Comparison of ENCODE assay signal across 16 cellular contexts in genomic region chrX:107978080-107978479, GRCh38. TPM values are rescaled to one million over a fixed set of nuclear protein-coding genes. Genes with fewer than 3 reads are reported as not detected.
DNase-seq lines count a peak whose midpoint lies in the region; ATAC-seq, FAIRE-seq and TF ChIP-seq lines count a peak whose summit lies in the region.
"Had no signal": no experiment of that assay in that cellular context is flagged by ENCODE, and none has a peak within 500 bp of the region (broad histone marks: within the 10 kb centered on the region; RNA-seq: fewer than 3 reads in every experiment).

No MANE protein-coding gene starts in this region.

- no peaks in the 10 kb centered on the region for H3K79me1 ChIP-seq in mesendoderm (ENCODE audit: low read length)

- peaks cover 2% of the 10 kb centered on the region for H3K27me3 Mint-ChIP-seq in GM23338 (ENCODE audit: insufficient read depth, low read depth, poor library complexity)
- H3K27me3 Mint-ChIP-seq: CD4-positive, alpha-beta memory T cell had no signal

- no peak overlapping the region for H3K4ac ChIP-seq in mesendoderm (ENCODE audit: low read depth, low read length)

- no peaks in the 10 kb centered on the region for H3K9me3 Mint-ChIP-seq in GM23338
- H3K9me3 Mint-ChIP-seq: CD4-positive, alpha-beta memory T cell had no signal

- WGBS in mesendoderm (ENCODE audit: extremely low coverage, insufficient coverage, low lambda C conversion rate) = no CpG with 5 or more reads among the region's 4 CpGs

- no peaks in the 10 kb centered on the region for H3K79me2 ChIP-seq in GM23338 (replicated peaks; ENCODE audit: insufficient read depth)
- H3K79me2 ChIP-seq in endothelial cell of umbilical vein (ENCODE audit: control insufficient read depth, insufficient read depth, low read length) = no peaks in the 10 kb centered on the region
- no peaks in the 10 kb centered on the region for H3K79me2 ChIP-seq in mesendoderm (ENCODE audit: control insufficient read depth, insufficient read depth, low read length)

- no peak overlapping the region for H2BK15ac ChIP-seq in mesendoderm (replicated peaks; ENCODE audit: low read depth)

- H3K4me3 ChIP-seq in GM23338 (0 out of 2 replicates have a peak overlapping the region, but pooled peaks have one; percentile 8), endothelial cell of umbilical vein (replicated peaks in 1 of 3; ENCODE audit: insufficient read depth in 1 of 3, low read depth in 1 of 3, low read length in 3 of 3) (no peak overlapping the region), mesendoderm (ENCODE audit: low read length) (no peak overlapping the region)
- H3K4me3 ChIP-seq: GM12878 had no signal

- peak; percentile 47 for FAIRE-seq in GM12891 (lab: Jason Lieb, UNC)
- peak; percentile 56 for FAIRE-seq in endothelial cell of umbilical vein (lab: Jason Lieb, UNC)
- FAIRE-seq: GM12878 had no signal

- H3K9me1 ChIP-seq in endothelial cell of umbilical vein (replicated peaks; ENCODE audit: control insufficient read depth, extremely low read depth, insufficient read depth, low read length) = no peaks in the 10 kb centered on the region

- H2BK5ac ChIP-seq in mesendoderm (ENCODE audit: low read length) = no peak overlapping the region

- no peaks in the 10 kb centered on the region for H3K9me2 ChIP-seq in GM23338 (ENCODE audit: insufficient read depth)

- H3K56ac ChIP-seq in mesendoderm (ENCODE audit: low read length) = no peak overlapping the region

- H4K5ac ChIP-seq in mesendoderm (ENCODE audit: low read length) = no peak overlapping the region

- H4K8ac ChIP-seq in mesendoderm (ENCODE audit: low read depth, low read length) = no peak overlapping the region

- no peaks in the 10 kb centered on the region for H3K9me3 ChIP-seq in endothelial cell of umbilical vein (replicated peaks; ENCODE audit: control insufficient read depth, insufficient read depth, low read length)

- no peaks in the 10 kb centered on the region for H3F3A ChIP-seq in GM23338 (replicated peaks; ENCODE audit: low read depth)

- POLR2A ChIA-PET in endothelial cell of umbilical vein (lab: Charles Lee) = no interaction called here

- H3K27ac Mint-ChIP-seq in GM23338 = peak overlapping the region; percentile 91

- dilution Hi-C loops in endothelial cell of umbilical vein (cut with MboI; ENCODE audit: extremely low pct_ligation_motif_present, low sequenced_read_pairs) = no loop called here

- DNase-seq in GM12891 (ENCODE audit: insufficient read length, low spot score) (no peak), GM23338 (ENCODE audit: low spot score) (peak; percentile 46), endothelial cell of umbilical vein (ENCODE audit: low read depth, low spot score) (no peak), mesendoderm (peak; percentile 16), DMS79 (lab: John Stamatoyannopoulos, UW) (no peak), HPDE6-E6E7 (ENCODE audit: extremely low spot score) (no peak)
- DNase-seq: C1 segment of cervical spinal cord, COR-L47, DMS153, GDM1 had no signal

- ATAC-seq in GM23338 = peak; percentile 67

- peak overlapping the region; percentile 87; the same call in 1 of the 2 replicates for H3K27ac ChIP-seq in GM23338 (ENCODE audit: low read depth)
- no peak overlapping the region for H3K27ac ChIP-seq in endothelial cell of umbilical vein (ENCODE audit: insufficient read depth, low read depth, low read length)
- H3K27ac ChIP-seq in mesendoderm (ENCODE audit: low read depth, low read length) = no peak overlapping the region

- TF ChIP-seq CTCF in GM23338 (conservative IDR thresholded peaks at IDR 0.05; ENCODE audit: low read depth in 2 of 2) (no peak), endothelial cell of umbilical vein (IDR thresholded peaks at IDR 0.05; ENCODE audit: extremely low read depth in 1 of 2, insufficient read depth in 1 of 2, low read depth in 1 of 2, low read length in 2 of 2) (no peak)

- TF ChIP-seq POLR2A in GM12891 (IDR thresholded peaks at IDR 0.05; ENCODE audit: low read depth, low read length) = no peak
- no peak for TF ChIP-seq POLR2A in endothelial cell of umbilical vein (IDR thresholded peaks at IDR 0.05; ENCODE audit: low read depth, low read length)

- H2AK5ac ChIP-seq in mesendoderm (ENCODE audit: low read length) = no peak overlapping the region

- H3K4me1 ChIP-seq in GM23338 (ENCODE audit: insufficient read depth) (peaks cover 13% of the 10 kb centered on the region; the same call in 1 of the 2 replicates), endothelial cell of umbilical vein (ENCODE audit: control insufficient read depth, extremely low read depth, insufficient read depth, low read length) (no peaks in the 10 kb centered on the region), mesendoderm (ENCODE audit: control insufficient read depth, low read depth, low read length) (no peaks in the 10 kb centered on the region)

- H3K18ac ChIP-seq in mesendoderm (ENCODE audit: low read length) = no peak overlapping the region

- H3K4me3 Mint-ChIP-seq in GM23338 = no peak overlapping the region

- peak overlapping the region; percentile 8 for H3K4me2 ChIP-seq in GM23338
- H3K4me2 ChIP-seq in endothelial cell of umbilical vein (ENCODE audit: insufficient read depth, low read length) = no peak overlapping the region
- H3K4me2 ChIP-seq in mesendoderm (ENCODE audit: low read length) = no peak overlapping the region

- H2AFZ ChIP-seq in GM23338 (no peak overlapping the region), endothelial cell of umbilical vein (ENCODE audit: low read depth, low read length) (no peak overlapping the region)

- no TSS peak for BruUV-seq in endothelial cell of umbilical vein (replicated peaks; lab: Mats Ljungman, UMichigan)

- H2BK120ac ChIP-seq in mesendoderm (ENCODE audit: low read depth, low read length) = no peak overlapping the region

- no peaks in the 10 kb centered on the region for H3K27me3 ChIP-seq in GM23338 (ENCODE audit: insufficient read depth)
- H3K27me3 ChIP-seq in endothelial cell of umbilical vein (ENCODE audit: control insufficient read depth in 2 of 2, insufficient read depth in 2 of 2, low read length in 2 of 2) = no peaks in the 10 kb centered on the region
- no peaks in the 10 kb centered on the region for H3K27me3 ChIP-seq in mesendoderm (ENCODE audit: insufficient read depth, low read length, poor library complexity)

- H4K20me1 ChIP-seq in GM23338 (replicated peaks; ENCODE audit: insufficient read depth) (no peaks in the 10 kb centered on the region), endothelial cell of umbilical vein (replicated peaks; ENCODE audit: control insufficient read depth, extremely low read depth, insufficient read depth, low read length) (no peaks in the 10 kb centered on the region)

- peaks cover 13% of the 10 kb centered on the region; the same call in 1 of the 3 replicates for H3K36me3 Mint-ChIP-seq in GM23338 (ENCODE audit: low read depth)
- H3K36me3 Mint-ChIP-seq: CD4-positive, alpha-beta memory T cell had no signal

- H3K23ac ChIP-seq in mesendoderm (ENCODE audit: low read length) = no peak overlapping the region

- intact Hi-C loops in endothelial cell of umbilical vein (cut with micrococcal nuclease) = loop anchor here (1.0 to 5.0 kb wide), 4 partner anchors 94 to 1106 kb away; partner anchors contain the start of gene NCBP2L

- no peaks in the 10 kb centered on the region for H3K36me3 ChIP-seq in GM23338 (ENCODE audit: insufficient read depth)
- no peaks in the 10 kb centered on the region for H3K36me3 ChIP-seq in endothelial cell of umbilical vein (ENCODE audit: control insufficient read depth in 2 of 2, extremely low read depth in 1 of 2, insufficient read depth in 2 of 2, low read length in 2 of 2)
- no peaks in the 10 kb centered on the region for H3K36me3 ChIP-seq in mesendoderm (ENCODE audit: control insufficient read depth, insufficient read depth, low read length)

- H3K9ac ChIP-seq in endothelial cell of umbilical vein (replicated peaks; ENCODE audit: extremely low read depth, insufficient read depth, low read length) (no peak overlapping the region), mesendoderm (ENCODE audit: low read length) (no peak overlapping the region)

- CTCF ChIA-PET in endothelial cell of umbilical vein (lab: Charles Lee) = interaction anchor here (0.6 to 1.0 kb wide), 5 partner anchors 68 to 528 kb away, joined by 3 read pairs; partner anchors contain the start of gene NCBP2L

- peaks cover 22% of the 10 kb centered on the region for H3K4me1 Mint-ChIP-seq in GM23338

TF ChIP-seq in GM12891, 5 proteins besides CTCF, POLR2A, EP300 and RAD21 (continues in another document):
- TF ChIP-seq TAF1 (IDR thresholded peaks at IDR 0.05; ENCODE audit: low read depth, low read length) (no peak), POLR2AphosphoS5 (IDR thresholded peaks at IDR 0.05; ENCODE audit: low read depth, low read length) (no peak), PAX5 (IDR thresholded peaks at IDR 0.05; ENCODE audit: insufficient read depth, low read length, severe bottlenecking) (no peak), POU2F2 (IDR thresholded peaks at IDR 0.05; ENCODE audit: low read depth, low read length) (no peak)

TF ChIP-seq in GM23338, 12 proteins besides CTCF, POLR2A, EP300 and RAD21 (continues in another document):
- TF ChIP-seq JUNB (IDR thresholded peaks at IDR 0.05; ENCODE audit: unreplicated experiment) (no peak), EZH2 (IDR thresholded peaks at IDR 0.05; ENCODE audit: low read depth, unreplicated experiment) (no peak), CREB1 (CRISPR knock-in tag; IDR thresholded peaks at IDR 0.05; ENCODE audit: low read depth) (no peak)

TF ChIP-seq in endothelial cell of umbilical vein, 7 proteins besides CTCF, POLR2A, EP300 and RAD21:
- TF ChIP-seq MAX (IDR thresholded peaks at IDR 0.05; ENCODE audit: insufficient read depth, insufficient read length) (no peak), POLR2AphosphoS5 (IDR thresholded peaks at IDR 0.05; ENCODE audit: insufficient read depth, low read depth, low read length) (no peak), GATA2 (IDR thresholded peaks at IDR 0.05; ENCODE audit: insufficient read depth, insufficient read length, low read depth, low read length) (no peak)

RNA-seq across cellular contexts. Expression of gene TEX13B, which starts 4.1 kb away (rescaled TPM):
- not detected for polyA plus RNA-seq in GM12891 (2012; ENCODE audit: low read depth, missing spikeins)
- total RNA-seq in GM23338 (2014; rRNA removed; shearing (Covaris generic)) = 0.78 TPM in 1 of 2 replicates, not detected in the other
- polyA plus RNA-seq in GM23338 (2016; fragmentation: Nextera tagmentation; extraction: Ambion mirVana) (0.16 and 0.23 TPM in 2 replicates), endothelial cell of umbilical vein (not detected in 2 replicates)
- total RNA-seq in endothelial cell of umbilical vein = not detected in 2 replicates
- not detected in 2 replicates for polyA plus RNA-seq in endothelial cell of umbilical vein (2011; cell fraction: cytosol; rRNA removed)
- not detected in 2 replicates for polyA plus RNA-seq in endothelial cell of umbilical vein (2011; cell fraction: nucleus; rRNA removed)
- not detected in 2 replicates for polyA plus RNA-seq in endothelial cell of umbilical vein (2012)
- not detected in 2 replicates for polyA minus RNA-seq in endothelial cell of umbilical vein
- not detected for polyA minus RNA-seq in endothelial cell of umbilical vein (2011; cell fraction: cytosol; rRNA and poly(A)+ RNA removed)
- polyA minus RNA-seq in endothelial cell of umbilical vein (2011; cell fraction: nucleus; rRNA and poly(A)+ RNA removed) = not detected in 2 replicates
- 0.08 TPM for polyA plus RNA-seq in mesendoderm (2013, experiment 1 of 2)
- 0.14 TPM for polyA plus RNA-seq in mesendoderm (2013, experiment 2 of 2)
- total RNA-seq: A172; A673; CD4-positive, alpha-beta memory T cell; GM12878; H7 had no signal
- polyA plus RNA-seq: BJ; CD4-positive, alpha-beta memory T cell; GM12878 had no signal

Comparison
In these comparisons a context has a peak if more than half of its experiments do, and no peak if none do; other contexts are left out.
1. DNase-seq: peak in GM23338 (single experiment) and mesendoderm (single experiment); none in GM12891 (single experiment), endothelial cell of umbilical vein (single experiment), DMS79 (single experiment) and HPDE6-E6E7 (single experiment).